26 cellular contexts compared by ENCODE assay signal in the genomic region with DNA sequence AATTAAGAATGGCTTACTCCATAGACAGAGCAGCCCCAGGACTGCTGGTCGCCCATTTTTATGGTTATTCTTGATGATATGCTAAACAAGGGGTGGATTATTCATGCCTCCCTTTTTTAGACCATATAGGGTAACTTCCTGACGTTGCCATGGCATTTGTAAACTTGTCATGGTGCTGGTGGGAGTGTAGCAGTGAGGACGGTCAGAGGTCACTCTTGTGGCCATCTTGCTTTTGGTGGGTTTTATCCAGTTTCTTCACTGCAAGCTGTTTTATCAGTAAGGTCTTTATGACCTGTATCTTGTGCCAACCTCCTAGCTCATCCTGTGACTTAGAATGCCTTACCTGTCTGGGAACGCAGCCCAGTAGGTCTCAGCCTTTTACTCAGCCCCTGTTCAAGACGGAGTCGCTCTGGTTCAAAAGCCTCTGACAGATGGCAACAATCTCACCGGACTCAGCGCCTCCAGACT. TPM values are rescaled to one million over a fixed set of nuclear protein-coding genes. Genes with fewer than 3 reads are reported as not detected.
DNase-seq lines count a peak whose midpoint lies in the region; ATAC-seq and TF ChIP-seq lines count a peak whose summit lies in the region.
"Had no signal": no experiment of that assay in that cellular context is flagged by ENCODE, and none has a peak within 500 bp of the region (broad histone marks: within the 10 kb centered on the region; RNA-seq: fewer than 3 reads in every experiment).

No MANE protein-coding gene starts in this region.

- no peak overlapping the region for H3K4me3 ChIP-seq in left ventricle myocardium inferior
- no peak overlapping the region for H3K4me3 ChIP-seq in choroid plexus epithelial cell (ENCODE audit: low read depth, low read length)
- no peak overlapping the region for H3K4me3 ChIP-seq in neural progenitor cell
- no peak overlapping the region for H3K4me3 ChIP-seq in uterus
- H3K4me3 ChIP-seq: A549, BLaER1, left lung, tibial nerve had no signal

- H3K4me2 ChIP-seq in neural progenitor cell = no peak overlapping the region
- H3K4me2 ChIP-seq: A549, BLaER1 had no signal

- H3K36me3 ChIP-seq in left ventricle myocardium inferior (no peaks in the 10 kb centered on the region), neural progenitor cell (no peaks in the 10 kb centered on the region), uterus (no peaks in the 10 kb centered on the region)
- H3K36me3 ChIP-seq: BLaER1, left lung, neutrophil, tibial nerve had no signal

- no peaks in the 10 kb centered on the region for H3K27me3 ChIP-seq in left ventricle myocardium inferior (ENCODE audit: low read depth)
- peaks cover 29% of the 10 kb centered on the region for H3K27me3 ChIP-seq in neural progenitor cell
- no peaks in the 10 kb centered on the region for H3K27me3 ChIP-seq in uterus
- H3K27me3 ChIP-seq: tibial nerve had no signal

- H2AFZ ChIP-seq in neural progenitor cell (replicated peaks) = no peak overlapping the region

- H3K27me3 Mint-ChIP-seq in neural progenitor cell (ENCODE audit: insufficient read depth, low read depth) = peaks cover 9% of the 10 kb centered on the region
- H3K27me3 Mint-ChIP-seq: activated B cell treated with CpG ODN at 0.5 μM for 24 hours had no signal

- H3K9me3 ChIP-seq in left ventricle myocardium inferior (replicated peaks) = no peaks in the 10 kb centered on the region
- H3K9me3 ChIP-seq in neural progenitor cell (ENCODE audit: low read depth) = no peaks in the 10 kb centered on the region
- no peaks in the 10 kb centered on the region for H3K9me3 ChIP-seq in uterus
- H3K9me3 ChIP-seq: A549, BLaER1, left lung, neutrophil, tibial nerve had no signal

- peaks cover 13% of the 10 kb centered on the region for H3K4me1 Mint-ChIP-seq in neural progenitor cell

- no peak for ATAC-seq in left ventricle myocardium superior
- ATAC-seq: left lung; stimulated activated naive CD8-positive, alpha-beta T cell treated with anti-CD3 and anti-CD28 coated beads, Interleukin-15, Interleukin-2, amounts not matched to agents 100 U/mL and 50 U/mL, for 24 hours had no signal

- H3K27ac Mint-ChIP-seq in neural progenitor cell = peak overlapping the region; percentile 50
- H3K27ac Mint-ChIP-seq: activated B cell treated with CpG ODN at 0.5 μM for 24 hours; activated CD4-positive, alpha-beta memory T cell treated with anti-CD3 and anti-CD28 coated beads, Interleukin-2, amount 10 ng/mL, durations not matched to agents 7 days and 5 days; T-helper 2 cell treated with Interferon-gamma antibody and Interleukin-4, amounts not matched to agents 5 μg/mL and 100 μg/mL, for 36 hours had no signal

- no peak overlapping the region for H3K4me3 Mint-ChIP-seq in neural progenitor cell
- H3K4me3 Mint-ChIP-seq: activated B cell treated with CpG ODN at 0.5 μM for 24 hours; activated CD4-positive, alpha-beta memory T cell treated with anti-CD3 and anti-CD28 coated beads, Interleukin-2, amount 10 ng/mL, durations not matched to agents 7 days and 5 days; T-helper 2 cell treated with Interferon-gamma antibody and Interleukin-4, amounts not matched to agents 5 μg/mL and 100 μg/mL, for 36 hours had no signal

- no peak overlapping the region for H3K9ac ChIP-seq in neural progenitor cell
- H3K9ac ChIP-seq: BLaER1 had no signal

- no peaks in the 10 kb centered on the region for H3K9me3 Mint-ChIP-seq in neural progenitor cell
- H3K9me3 Mint-ChIP-seq: activated B cell treated with CpG ODN at 0.5 μM for 24 hours; activated CD4-positive, alpha-beta memory T cell treated with anti-CD3 and anti-CD28 coated beads, Interleukin-2, amount 10 ng/mL, durations not matched to agents 7 days and 5 days; T-helper 2 cell treated with Interferon-gamma antibody and Interleukin-4, amounts not matched to agents 5 μg/mL and 100 μg/mL, for 36 hours had no signal

- DNase-seq in left ventricle myocardium inferior (no peak), left ventricle myocardium superior (no peak), choroid plexus epithelial cell (ENCODE audit: low read depth) (peak; percentile 12), neural progenitor cell (ENCODE audit: low spot score) (no peak), uterus (no peak), kidney tubule cell (ENCODE audit: low spot score) (no peak), substantia nigra (lab: John Stamatoyannopoulos, UW) (no peak), iPS-NIHi7 (ENCODE audit: extremely low spot score) (no peak)
- DNase-seq: activated B cell treated with CpG ODN at 0.5 μM for 24 hours; activated CD4-positive, alpha-beta memory T cell treated with anti-CD3 and anti-CD28 coated beads, Interleukin-2, amount 10 ng/mL, durations not matched to agents 7 days and 5 days; amniotic stem cell; Calu3; GOT3; NCI-H1105; NCI-H2029 treated with DMSO at 0.1 percent for 48 hours; NCI-H510A; RPMI8226; stimulated activated CD4-positive, alpha-beta T cell treated with anti-CD3 and anti-CD28 coated beads, Interleukin-12 subunit alpha, Interleukin-12 subunit beta, amount 100 ng/mL, for 4 hours; stimulated activated CD4-positive, alpha-beta T cell treated with anti-CD3 and anti-CD28 coated beads, Interleukin-4, amount 100 ng/mL, for 4 hours; stimulated activated naive CD8-positive, alpha-beta T cell treated with anti-CD3 and anti-CD28 coated beads, Interleukin-15, Interleukin-2, amounts not matched to agents 100 U/mL and 50 U/mL, for 24 hours had no signal

- intact Hi-C loops in left ventricle myocardium inferior (cut with micrococcal nuclease) (no loop called here), left ventricle myocardium superior (cut with micrococcal nuclease) (no loop called here), uterus (cut with DNase I; ENCODE audit: low total_unique reads) (no loop called here)

- peaks cover 8% of the 10 kb centered on the region for H3F3A ChIP-seq in neural progenitor cell (ENCODE audit: low read depth)

- no peaks in the 10 kb centered on the region for H3K36me3 Mint-ChIP-seq in neural progenitor cell

- TF ChIP-seq CTCF in left ventricle myocardium inferior (IDR thresholded peaks at IDR 0.05; ENCODE audit: borderline replicate concordance) (no peak), choroid plexus epithelial cell (conservative IDR thresholded peaks at IDR 0.05; ENCODE audit: low read depth, low read length) (no peak), neural progenitor cell (IDR thresholded peaks at IDR 0.05) (no peak), uterus (IDR thresholded peaks at IDR 0.05) (no peak)

- no peak for TF ChIP-seq POLR2A in uterus (IDR thresholded peaks at IDR 0.05)

- H3K79me2 ChIP-seq in neural progenitor cell (ENCODE audit: low read depth) = no peaks in the 10 kb centered on the region

- H3K4me1 ChIP-seq in left ventricle myocardium inferior (peaks cover 26% of the 10 kb centered on the region), neural progenitor cell (peaks cover 7% of the 10 kb centered on the region), uterus (no peaks in the 10 kb centered on the region)

- no peaks in the 10 kb centered on the region for H4K20me1 ChIP-seq in neural progenitor cell (ENCODE audit: low read depth)
- H4K20me1 ChIP-seq: BLaER1 had no signal

- H3K27ac ChIP-seq in left ventricle myocardium inferior (replicated peaks) (peak overlapping the region; percentile 52), neural progenitor cell (no peak overlapping the region), uterus (peak overlapping the region; percentile 8 to 69), substantia nigra (ENCODE audit: low read depth, low read length, poor library complexity, severe bottlenecking) (no peak overlapping the region)
- H3K27ac ChIP-seq: A549, BLaER1, neutrophil had no signal

RNA-seq across cellular contexts. Expression of gene AGPAT3, which starts 5.2 kb away (rescaled TPM):
- 79.6 TPM for total RNA-seq in left ventricle myocardium inferior
- total RNA-seq in left ventricle myocardium superior = 97.6 TPM
- total RNA-seq in neural progenitor cell (ENCODE audit: low replicate concordance) = 7.8 and 8.7 TPM in 2 replicates
- total RNA-seq in uterus = 10 to 100 TPM in 3 of 4 donors, 1 to 10 TPM in 1; 6.8 to 43.4 (median 28.4) TPM

Comparison
In these comparisons a context has a peak if more than half of its experiments do, and no peak if none do; other contexts are left out.
1. H3K27ac ChIP-seq: peak in left ventricle myocardium inferior (single experiment) and uterus (2 of 2); none in neural progenitor cell (single experiment) and substantia nigra (single experiment).